In the genomic region with DNA sequence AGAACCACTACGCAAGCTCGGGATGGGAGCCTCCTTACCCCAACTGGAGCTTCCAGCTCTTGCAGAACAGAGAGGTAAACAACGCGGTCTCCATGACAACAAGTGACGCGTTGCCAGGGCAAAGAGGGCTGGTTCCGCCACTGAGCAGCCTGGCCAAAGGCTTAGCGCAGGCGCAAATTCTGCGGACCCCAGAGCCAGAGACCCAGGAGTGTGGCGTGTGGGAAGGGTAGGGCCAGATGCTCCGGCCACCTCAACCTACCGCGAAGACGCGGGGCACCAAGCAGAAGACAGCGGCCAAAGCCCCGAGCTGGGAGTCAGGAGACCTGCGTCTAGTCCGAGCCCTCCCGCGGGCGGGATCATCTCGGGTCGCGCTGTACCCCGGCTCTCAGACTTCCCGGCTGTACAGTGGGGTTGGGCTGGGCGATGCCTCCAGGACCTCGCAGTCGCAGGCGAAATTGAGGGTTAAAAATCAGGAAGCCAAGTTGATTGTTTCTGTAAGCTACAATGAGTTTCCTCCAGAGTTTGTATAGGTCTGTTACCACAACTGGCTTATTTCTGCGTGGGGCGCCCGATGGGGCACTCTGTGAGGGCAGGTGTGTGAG, we compare ENCODE assay signal across 8 cellular contexts. TPM values are rescaled to one million over a fixed set of nuclear protein-coding genes. Genes with fewer than 3 reads are reported as not detected.
DNase-seq lines count a peak whose midpoint lies in the region; ATAC-seq and TF ChIP-seq lines count a peak whose summit lies in the region.
"Had no signal": no experiment of that assay in that cellular context is flagged by ENCODE, and none has a peak within 500 bp of the region (broad histone marks: within the 10 kb centered on the region; RNA-seq: fewer than 3 reads in every experiment).

A gene (minus strand): TSS at position 68 of the 602 bp plus-strand sequence. CDS start 1,353 bp downstream, outside the sequence.

- H3K27me3 ChIP-seq in PC-3 (ENCODE audit: low read length): peaks cover 21% of the 10 kb centered on the region; the same call in 1 of the 2 replicates

- no peaks in the 10 kb centered on the region for H3K9me2 ChIP-seq in PC-3 (replicated peaks; ENCODE audit: low read length)

- intact Hi-C loops in PC-3 (cut with micrococcal nuclease): no loop called here

- no peaks in the 10 kb centered on the region for H4K20me1 ChIP-seq in PC-3 (ENCODE audit: low read length)

- DNase-seq in GM19240 (ENCODE audit: insufficient read length, low spot score) (peak; percentile 42), PC-3 (peak; percentile 73), glomerular visceral epithelial cell (ENCODE audit: extremely low spot score) (peak; percentile 72), non-pigmented ciliary epithelial cell (ENCODE audit: low read depth) (peak; percentile 20), stromal cell of bone marrow (ENCODE audit: low read depth) (peak; percentile 64)
- peak; percentile 60 for DNase-seq in activated naive CD4-positive, alpha-beta T cell treated with anti-CD3 and anti-CD28 coated beads, Interleukin-2, amount 50 U/mL, for 16 hours

- no peaks in the 10 kb centered on the region for H3K9me3 ChIP-seq in PC-3 (ENCODE audit: low read length)

- ATAC-seq in PC-3: peak; percentile 84
- ATAC-seq in HG03432 (IDR thresholded peaks at IDR 0.05; ENCODE audit: unreplicated experiment): no peak

- peak within 1 kb of the TSS; percentile 93 for H3K4me2 ChIP-seq in PC-3 (ENCODE audit: low read length)

- CTCF ChIA-PET in PC-3 (lab: Charles Lee): no interaction called here

- TF ChIP-seq CTCF in PC-3 (conservative IDR thresholded peaks at IDR 0.05; ENCODE audit: low read depth, low read length): no peak

- H3K9ac ChIP-seq in PC-3 (ENCODE audit: low read length): no peak within 1 kb of the TSS

- H3K36me3 ChIP-seq in PC-3 (ENCODE audit: low read depth, low read length): no peaks in the 10 kb centered on the region

- no TSS peak for BruUV-seq in PC-3 (replicated peaks; lab: Mats Ljungman, UMichigan)

- H3K4me3 ChIP-seq in PC-3 (ENCODE audit: low read length): peak within 1 kb of the TSS; percentile 70

- H3K27ac ChIP-seq in PC-3 (ENCODE audit: low read length): no peak within 1 kb of the TSS
- H3K27ac ChIP-seq: epithelial cell of prostate had no signal

- no peaks in the 10 kb centered on the region for H3F3A ChIP-seq in PC-3 (ENCODE audit: low read length, unreplicated experiment)

- POLR2A ChIA-PET in PC-3 (lab: Charles Lee; ENCODE audit: unreplicated experiment): no interaction called here

- H3K79me2 ChIP-seq in PC-3 (ENCODE audit: low read length): no peaks in the 10 kb centered on the region

- peak within 1 kb of the TSS; percentile 83 for H2AFZ ChIP-seq in PC-3 (ENCODE audit: low read length)

- peaks cover 3% of the 10 kb centered on the region; the same call in 1 of the 2 replicates for H3K4me1 ChIP-seq in PC-3 (ENCODE audit: insufficient read depth, low read length)

RNA-seq across cellular contexts. Expression of the gene that starts here (rescaled TPM):
- total RNA-seq in PC-3 (2014; rRNA removed): not detected in 2 replicates

Comparison
In these comparisons a context has a peak if more than half of its experiments do, and no peak if none do; other contexts are left out.
1. Peak in DNase-seq, ATAC-seq, H3K4me3 ChIP-seq and H3K4me2 ChIP-seq in PC-3; RNA of the gene not detected or under 1 TPM.
2. DNase-seq: peak in every context shown above with its lines; median percentile 73 in PC-3; 72 in glomerular visceral epithelial cell; 64 in stromal cell of bone marrow; 60 in activated naive CD4-positive, alpha-beta T cell treated with anti-CD3 and anti-CD28 coated beads, Interleukin-2, amount 50 U/mL, for 16 hours; 42 in GM19240; 20 in non-pigmented ciliary epithelial cell.